In the genomic region with DNA sequence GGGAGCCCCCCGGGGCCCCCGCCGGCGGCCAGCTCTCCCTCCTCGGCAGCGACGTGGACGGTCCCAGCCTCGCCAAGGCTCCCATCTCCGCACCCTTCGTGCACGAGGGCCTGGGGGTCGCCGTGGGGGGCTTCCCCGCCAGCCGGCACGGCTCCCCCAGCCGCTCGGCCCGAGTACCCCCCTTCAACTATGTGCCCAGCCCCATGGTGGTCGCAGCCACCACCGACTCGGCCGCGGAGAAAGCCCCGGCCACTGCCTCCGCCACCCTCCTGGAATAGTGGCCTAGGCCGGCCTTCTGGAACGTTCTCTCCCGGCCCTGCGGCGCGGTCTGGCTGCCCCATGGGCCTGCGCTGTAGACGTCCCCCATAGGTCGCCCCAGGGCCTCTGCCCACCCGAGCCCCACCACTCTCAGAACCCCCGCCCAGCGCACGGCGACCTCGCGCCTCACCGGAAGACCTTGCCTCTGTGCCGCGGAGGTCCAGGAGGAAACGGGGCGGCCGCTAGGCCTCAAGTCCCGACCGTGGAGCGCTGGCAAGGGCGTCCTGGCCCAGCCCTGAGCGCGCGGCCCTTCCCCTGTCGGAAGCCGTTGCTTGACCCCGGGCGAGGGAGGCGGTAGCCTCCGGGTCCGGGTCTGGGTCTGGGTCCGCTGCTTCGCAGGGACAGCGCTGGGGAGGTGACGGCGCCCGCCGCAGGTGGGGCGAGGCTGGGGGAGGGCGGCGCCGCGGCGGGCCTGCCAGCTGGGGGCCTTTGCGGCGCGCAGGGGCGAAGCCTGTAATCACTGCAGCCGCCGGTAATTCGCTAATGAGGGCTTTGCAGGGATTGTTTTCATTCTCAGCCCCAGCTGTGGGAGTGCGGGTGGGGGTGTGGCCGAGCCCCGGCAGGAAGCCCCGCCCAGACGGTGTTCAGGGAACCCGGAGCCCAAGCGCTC, we compare ENCODE assay signal across 9 cellular contexts. TPM values are rescaled to one million over a fixed set of nuclear protein-coding genes. Genes with fewer than 3 reads are reported as not detected.
DNase-seq lines count a peak whose midpoint lies in the region; ATAC-seq, FAIRE-seq and TF ChIP-seq lines count a peak whose summit lies in the region.
"Had no signal": no experiment of that assay in that cellular context is flagged by ENCODE, and none has a peak within 500 bp of the region (broad histone marks: within the 10 kb centered on the region; RNA-seq: fewer than 3 reads in every experiment).

No MANE protein-coding gene starts in this region.

- peak overlapping the region in 1 of 8 donors; percentile 60 for H3K27ac Mint-ChIP-seq in CD8-positive, alpha-beta memory T cell
- H3K27ac Mint-ChIP-seq in activated CD4-positive, alpha-beta memory T cell treated with anti-CD3 and anti-CD28 coated beads, Interleukin-2, amount 10 ng/mL, durations not matched to agents 7 days and 5 days = no peak overlapping the region

- peaks cover 30% of the 10 kb centered on the region for H3K4me1 ChIP-seq in CD8-positive, alpha-beta memory T cell (ENCODE audit: insufficient read depth, low read length)
- H3K4me1 ChIP-seq in endothelial cell of umbilical vein (ENCODE audit: control insufficient read depth, extremely low read depth, insufficient read depth, low read length) (peaks cover 5% of the 10 kb centered on the region), neutrophil (ENCODE audit: control insufficient read depth in 1 of 2, insufficient read depth in 1 of 2, low read depth in 1 of 2, low read length in 1 of 2) (peaks cover 19 to 45% of the 10 kb centered on the region in 2 experiments), thoracic aorta (ENCODE audit: control insufficient read depth in 1 of 2, low read depth in 2 of 2) (peaks cover 44 to 57% of the 10 kb centered on the region in 2 donors)

- POLR2A ChIA-PET in CD8-positive, alpha-beta memory T cell (lab: Charles Lee) = interaction anchor here (0.6 to 1.8 kb wide), 4 partner anchors 9 to 378 kb away, joined by 3 to 5 read pairs (median 4); partner anchors contain the start of genes C19orf25 and REEP6
- POLR2A ChIA-PET in activated CD4-positive, alpha-beta memory T cell treated with anti-CD3 and anti-CD28 coated beads, Interleukin-2, amount 10 ng/mL, durations not matched to agents 7 days and 5 days (lab: Charles Lee) = interaction anchor here (1.1 to 1.6 kb wide), 4 partner anchors 8 to 367 kb away, joined by 3 to 6 read pairs (median 3); partner anchors contain the start of gene C19orf25
- POLR2A ChIA-PET in endothelial cell of umbilical vein (lab: Charles Lee) = no interaction called here

- no peak overlapping the region for H3K9ac ChIP-seq in endothelial cell of umbilical vein (replicated peaks; ENCODE audit: extremely low read depth, insufficient read depth, low read length)

- H4K20me1 ChIP-seq in endothelial cell of umbilical vein (replicated peaks; ENCODE audit: control insufficient read depth, extremely low read depth, insufficient read depth, low read length) = no peaks in the 10 kb centered on the region

- peaks cover 0 to 2% of the 10 kb centered on the region in 2 donors for H3K27me3 Mint-ChIP-seq in CD8-positive, alpha-beta memory T cell
- peaks cover 11% of the 10 kb centered on the region for H3K27me3 Mint-ChIP-seq in activated CD4-positive, alpha-beta memory T cell treated with anti-CD3 and anti-CD28 coated beads, Interleukin-2, amount 10 ng/mL, durations not matched to agents 7 days and 5 days

- peaks cover 22% of the 10 kb centered on the region for H3K27me3 ChIP-seq in CD8-positive, alpha-beta memory T cell (ENCODE audit: insufficient read depth, low read length, poor library complexity, severe bottlenecking)
- H3K27me3 ChIP-seq in endothelial cell of umbilical vein (ENCODE audit: control insufficient read depth in 2 of 2, insufficient read depth in 2 of 2, low read length in 2 of 2) (peaks cover 42 to 80% of the 10 kb centered on the region in 2 experiments), neutrophil (peaks cover 89% of the 10 kb centered on the region), thoracic aorta (replicated peaks; ENCODE audit: insufficient read depth) (peaks cover 35% of the 10 kb centered on the region)

- CTCF ChIA-PET in CD8-positive, alpha-beta memory T cell (lab: Charles Lee) = interaction anchor here (1.3 kb wide), 1 partner anchor 22 kb away, joined by 3 read pairs; no protein-coding TSS in a partner anchor
- CTCF ChIA-PET in activated CD4-positive, alpha-beta memory T cell treated with anti-CD3 and anti-CD28 coated beads, Interleukin-2, amount 10 ng/mL, durations not matched to agents 7 days and 5 days (lab: Charles Lee) = interaction anchor here (1.3 to 2.5 kb wide), 3 partner anchors 15 to 28 kb away, joined by 3 to 10 read pairs (median 4); no protein-coding TSS in a partner anchor
- CTCF ChIA-PET in endothelial cell of umbilical vein (lab: Charles Lee) = interaction anchor here (3.6 kb wide), 1 partner anchor 25 kb away, joined by 11 read pairs; no protein-coding TSS in a partner anchor

- TF ChIP-seq CTCF in endothelial cell of umbilical vein (IDR thresholded peaks at IDR 0.05; ENCODE audit: extremely low read depth in 1 of 2, insufficient read depth in 1 of 2, low read depth in 1 of 2, low read length in 2 of 2) (no peak), neutrophil (IDR thresholded peaks at IDR 0.05) (no peak), thoracic aorta (IDR thresholded peaks at IDR 0.05) (no peak)

- no peak for FAIRE-seq in endothelial cell of umbilical vein (lab: Jason Lieb, UNC)

- dilution Hi-C loops in endothelial cell of umbilical vein (cut with MboI; ENCODE audit: extremely low pct_ligation_motif_present, low sequenced_read_pairs) = no loop called here

- H3K36me3 Mint-ChIP-seq in CD8-positive, alpha-beta memory T cell = peaks cover 0 to 3% (median 0%) of the 10 kb centered on the region in 3 donors
- peaks cover 2% of the 10 kb centered on the region for H3K36me3 Mint-ChIP-seq in activated CD4-positive, alpha-beta memory T cell treated with anti-CD3 and anti-CD28 coated beads, Interleukin-2, amount 10 ng/mL, durations not matched to agents 7 days and 5 days (ENCODE audit: low read depth)

- H3K27ac ChIP-seq in CD8-positive, alpha-beta memory T cell (ENCODE audit: low read depth, low read length) = no peak overlapping the region
- H3K27ac ChIP-seq in endothelial cell of umbilical vein (ENCODE audit: insufficient read depth, low read depth, low read length) = no peak overlapping the region
- no peak overlapping the region for H3K27ac ChIP-seq in neutrophil
- H3K27ac ChIP-seq in thoracic aorta = no peak overlapping the region

- no peak for TF ChIP-seq POLR2A in endothelial cell of umbilical vein (IDR thresholded peaks at IDR 0.05; ENCODE audit: low read depth, low read length)

- no peaks in the 10 kb centered on the region for H3K9me1 ChIP-seq in endothelial cell of umbilical vein (replicated peaks; ENCODE audit: control insufficient read depth, extremely low read depth, insufficient read depth, low read length)

- DNase-seq in CD8-positive, alpha-beta memory T cell = peak; percentile 52 to 79 (median 53)
- peak; percentile 79 for DNase-seq in NCI-H146 (lab: John Stamatoyannopoulos, UW)
- DNase-seq in activated CD4-positive, alpha-beta memory T cell treated with anti-CD3 and anti-CD28 coated beads, Interleukin-2, amount 10 ng/mL, durations not matched to agents 7 days and 5 days = peak; percentile 80
- no peak for DNase-seq in endothelial cell of umbilical vein (ENCODE audit: low read depth, low spot score)
- no peak for DNase-seq in thoracic aorta (ENCODE audit: low spot score)
- no peak for DNase-seq in cerebellum (ENCODE audit: low spot score)
- no peak for DNase-seq in NCI-H510A treated with DMSO at 0.1 percent for 48 hours (lab: John Stamatoyannopoulos, UW)

- no peaks in the 10 kb centered on the region for H3K9me3 Mint-ChIP-seq in CD8-positive, alpha-beta memory T cell
- H3K9me3 Mint-ChIP-seq in activated CD4-positive, alpha-beta memory T cell treated with anti-CD3 and anti-CD28 coated beads, Interleukin-2, amount 10 ng/mL, durations not matched to agents 7 days and 5 days = no peaks in the 10 kb centered on the region

- peak overlapping the region; percentile 61 for H3K4me3 ChIP-seq in CD8-positive, alpha-beta memory T cell (ENCODE audit: low read length)
- H3K4me3 ChIP-seq in endothelial cell of umbilical vein (replicated peaks in 1 of 3; ENCODE audit: insufficient read depth in 1 of 3, low read depth in 1 of 3, low read length in 3 of 3) (no peak overlapping the region), neutrophil (ENCODE audit: low read depth in 1 of 2, low read length in 1 of 2) (peak overlapping the region; percentile 25 to 44), thoracic aorta (peak overlapping the region; percentile 70)
- H3K4me3 ChIP-seq: lung had no signal

- ATAC-seq in thoracic aorta (ENCODE audit: insufficient number of reproducible peaks, low FRiP score, low read depth) = no peak

- no peaks in the 10 kb centered on the region for H3K36me3 ChIP-seq in CD8-positive, alpha-beta memory T cell (ENCODE audit: insufficient read depth, low read length)
- H3K36me3 ChIP-seq in endothelial cell of umbilical vein (ENCODE audit: control insufficient read depth in 2 of 2, extremely low read depth in 1 of 2, insufficient read depth in 2 of 2, low read length in 2 of 2) = no peaks in the 10 kb centered on the region
- peaks cover 11% of the 10 kb centered on the region for H3K36me3 ChIP-seq in neutrophil
- H3K36me3 ChIP-seq in thoracic aorta = no peaks in the 10 kb centered on the region

- intact Hi-C loops in endothelial cell of umbilical vein (cut with micrococcal nuclease) = loop anchor here (2.0 kb wide), 1 partner anchor 21 kb away; the partner anchor contains the start of genes PCSK4 and REEP6

- no peaks in the 10 kb centered on the region for H3K9me3 ChIP-seq in CD8-positive, alpha-beta memory T cell (ENCODE audit: low read length)
- H3K9me3 ChIP-seq in endothelial cell of umbilical vein (replicated peaks; ENCODE audit: control insufficient read depth, insufficient read depth, low read length) (no peaks in the 10 kb centered on the region), neutrophil (no peaks in the 10 kb centered on the region), thoracic aorta (no peaks in the 10 kb centered on the region)

- H3K4me1 Mint-ChIP-seq in CD8-positive, alpha-beta memory T cell = peaks cover 5 to 25% (median 9%) of the 10 kb centered on the region in 3 donors
- H3K4me1 Mint-ChIP-seq in activated CD4-positive, alpha-beta memory T cell treated with anti-CD3 and anti-CD28 coated beads, Interleukin-2, amount 10 ng/mL, durations not matched to agents 7 days and 5 days = peaks cover 13% of the 10 kb centered on the region

- no peak overlapping the region for H3K4me2 ChIP-seq in endothelial cell of umbilical vein (ENCODE audit: insufficient read depth, low read length)

- peak overlapping the region; percentile 57 to 87 (median 73) for H3K4me3 Mint-ChIP-seq in CD8-positive, alpha-beta memory T cell
- H3K4me3 Mint-ChIP-seq in activated CD4-positive, alpha-beta memory T cell treated with anti-CD3 and anti-CD28 coated beads, Interleukin-2, amount 10 ng/mL, durations not matched to agents 7 days and 5 days = peak overlapping the region; percentile 55

- no peak overlapping the region for H2AFZ ChIP-seq in endothelial cell of umbilical vein (ENCODE audit: low read depth, low read length)

- no TSS peak for BruUV-seq in endothelial cell of umbilical vein (replicated peaks; lab: Mats Ljungman, UMichigan)

- no peaks in the 10 kb centered on the region for H3K79me2 ChIP-seq in endothelial cell of umbilical vein (ENCODE audit: control insufficient read depth, insufficient read depth, low read length)

RNA-seq across cellular contexts. Expression of gene C19orf25, which starts 8.8 kb away (rescaled TPM):
- total RNA-seq in CD8-positive, alpha-beta memory T cell = 10 to 100 TPM; 36.9 to 41.4 TPM
- 56.7 TPM for polyA plus RNA-seq in CD8-positive, alpha-beta memory T cell
- total RNA-seq in activated CD4-positive, alpha-beta memory T cell treated with anti-CD3 and anti-CD28 coated beads, Interleukin-2, amount 10 ng/mL, durations not matched to agents 7 days and 5 days = 10 to 100 TPM; 38.4 to 38.5 TPM
- total RNA-seq in endothelial cell of umbilical vein (28.0 and 29.0 TPM in 2 replicates), thoracic aorta (10 to 100 TPM; 28.6 to 54.6 TPM), cerebellum (15.3 TPM)
- polyA plus RNA-seq in endothelial cell of umbilical vein = 34.6 and 40.3 TPM in 2 replicates
- 21.2 and 27.3 TPM in 2 replicates for polyA plus RNA-seq in endothelial cell of umbilical vein (2011; cell fraction: cytosol; rRNA removed)
- polyA plus RNA-seq in endothelial cell of umbilical vein (2011; cell fraction: nucleus; rRNA removed) = 20.9 TPM in 2 replicates
- polyA plus RNA-seq in endothelial cell of umbilical vein (2012) = 10.8 and 16.6 TPM in 2 replicates
- 7.0 and 9.5 TPM in 2 replicates for polyA minus RNA-seq in endothelial cell of umbilical vein
- polyA minus RNA-seq in endothelial cell of umbilical vein (2011; cell fraction: cytosol; rRNA and poly(A)+ RNA removed) = 19.0 TPM
- polyA minus RNA-seq in endothelial cell of umbilical vein (2011; cell fraction: nucleus; rRNA and poly(A)+ RNA removed) = 9.1 and 11.3 TPM in 2 replicates

RNA-seq across cellular contexts. Expression of gene PCSK4, which starts 19.9 kb away (rescaled TPM):
- total RNA-seq in CD8-positive, alpha-beta memory T cell = 1 to 10 TPM; 1.0 to 1.3 TPM
- polyA plus RNA-seq in CD8-positive, alpha-beta memory T cell = 1.0 TPM
- 1 to 10 TPM; 2.5 to 3.6 TPM for total RNA-seq in activated CD4-positive, alpha-beta memory T cell treated with anti-CD3 and anti-CD28 coated beads, Interleukin-2, amount 10 ng/mL, durations not matched to agents 7 days and 5 days
- total RNA-seq in endothelial cell of umbilical vein (0.92 and 1.2 TPM in 2 replicates), thoracic aorta (under 1 TPM; 0.56 to 0.68 TPM), cerebellum (3.6 TPM)
- polyA plus RNA-seq in endothelial cell of umbilical vein = 1.7 TPM in 2 replicates
- 0.41 and 0.48 TPM in 2 replicates for polyA plus RNA-seq in endothelial cell of umbilical vein (2011; cell fraction: cytosol; rRNA removed)
- polyA plus RNA-seq in endothelial cell of umbilical vein (2011; cell fraction: nucleus; rRNA removed) = 5.9 and 7.2 TPM in 2 replicates
- 0.96 and 2.2 TPM in 2 replicates for polyA plus RNA-seq in endothelial cell of umbilical vein (2012)
- polyA minus RNA-seq in endothelial cell of umbilical vein = 1.2 and 1.4 TPM in 2 replicates
- polyA minus RNA-seq in endothelial cell of umbilical vein (2011; cell fraction: cytosol; rRNA and poly(A)+ RNA removed) = 0.61 TPM
- 0.38 and 1.1 TPM in 2 replicates for polyA minus RNA-seq in endothelial cell of umbilical vein (2011; cell fraction: nucleus; rRNA and poly(A)+ RNA removed)

RNA-seq across cellular contexts. Expression of gene APC2, which starts 20.3 kb away (rescaled TPM):
- total RNA-seq in CD8-positive, alpha-beta memory T cell = under 1 TPM; 0.09 to 0.11 TPM
- polyA plus RNA-seq in CD8-positive, alpha-beta memory T cell = not detected
- under 1 TPM in 1 of 2 experiments, not detected in 1; 0.03 TPM for total RNA-seq in activated CD4-positive, alpha-beta memory T cell treated with anti-CD3 and anti-CD28 coated beads, Interleukin-2, amount 10 ng/mL, durations not matched to agents 7 days and 5 days
- total RNA-seq in endothelial cell of umbilical vein (0.04 and 0.23 TPM in 2 replicates), thoracic aorta (under 1 TPM; 0.41 to 0.78 TPM), cerebellum (137 TPM)
- polyA plus RNA-seq in endothelial cell of umbilical vein = 0.01 and 0.05 TPM in 2 replicates
- 0.01 and 0.03 TPM in 2 replicates for polyA plus RNA-seq in endothelial cell of umbilical vein (2011; cell fraction: cytosol; rRNA removed)
- polyA plus RNA-seq in endothelial cell of umbilical vein (2011; cell fraction: nucleus; rRNA removed) = 0.10 and 0.12 TPM in 2 replicates
- polyA plus RNA-seq in endothelial cell of umbilical vein (2012) = 0.15 and 0.19 TPM in 2 replicates
- polyA minus RNA-seq in endothelial cell of umbilical vein = 0.04 TPM in 1 of 2 replicates, not detected in the other
- polyA minus RNA-seq in endothelial cell of umbilical vein (2011; cell fraction: cytosol; rRNA and poly(A)+ RNA removed) = 0.41 TPM
- polyA minus RNA-seq in endothelial cell of umbilical vein (2011; cell fraction: nucleus; rRNA and poly(A)+ RNA removed) = 0.19 and 0.24 TPM in 2 replicates

RNA-seq across cellular contexts. Expression of gene REEP6, which starts 20.8 kb away (rescaled TPM):
- 1 to 10 TPM; 1.8 to 2.0 TPM for total RNA-seq in CD8-positive, alpha-beta memory T cell
- polyA plus RNA-seq in CD8-positive, alpha-beta memory T cell = 4.5 TPM
- 1 to 10 TPM; 1.1 to 1.6 TPM for total RNA-seq in activated CD4-positive, alpha-beta memory T cell treated with anti-CD3 and anti-CD28 coated beads, Interleukin-2, amount 10 ng/mL, durations not matched to agents 7 days and 5 days
- total RNA-seq in endothelial cell of umbilical vein (1.5 and 1.8 TPM in 2 replicates), thoracic aorta (1 to 10 TPM in 1 of 2 donors, under 1 TPM in 1; 0.35 to 1.6 TPM), cerebellum (2.6 TPM)
- 1.3 and 1.5 TPM in 2 replicates for polyA plus RNA-seq in endothelial cell of umbilical vein
- 0.56 TPM in 2 replicates for polyA plus RNA-seq in endothelial cell of umbilical vein (2011; cell fraction: cytosol; rRNA removed)
- 0.21 and 0.56 TPM in 2 replicates for polyA plus RNA-seq in endothelial cell of umbilical vein (2011; cell fraction: nucleus; rRNA removed)
- polyA plus RNA-seq in endothelial cell of umbilical vein (2012) = 2.0 and 3.6 TPM in 2 replicates
- polyA minus RNA-seq in endothelial cell of umbilical vein = 0.49 and 1.5 TPM in 2 replicates
- polyA minus RNA-seq in endothelial cell of umbilical vein (2011; cell fraction: cytosol; rRNA and poly(A)+ RNA removed) = 5.2 TPM
- not detected in 2 replicates for polyA minus RNA-seq in endothelial cell of umbilical vein (2011; cell fraction: nucleus; rRNA and poly(A)+ RNA removed)

RNA-seq across cellular contexts. Expression of gene RPS15, which starts 32.0 kb away (rescaled TPM):
- 1,000 to 10,000 TPM; 1,485 to 1,540 TPM for total RNA-seq in CD8-positive, alpha-beta memory T cell
- polyA plus RNA-seq in CD8-positive, alpha-beta memory T cell = 2,756 TPM
- 1,000 to 10,000 TPM; 1,378 to 1,409 TPM for total RNA-seq in activated CD4-positive, alpha-beta memory T cell treated with anti-CD3 and anti-CD28 coated beads, Interleukin-2, amount 10 ng/mL, durations not matched to agents 7 days and 5 days
- total RNA-seq in endothelial cell of umbilical vein (1,260 and 1,287 TPM in 2 replicates), thoracic aorta (1,000 to 10,000 TPM; 1,512 to 2,119 TPM), cerebellum (280 TPM)
- polyA plus RNA-seq in endothelial cell of umbilical vein = 2,646 and 3,270 TPM in 2 replicates
- 2,566 and 2,596 TPM in 2 replicates for polyA plus RNA-seq in endothelial cell of umbilical vein (2011; cell fraction: cytosol; rRNA removed)
- polyA plus RNA-seq in endothelial cell of umbilical vein (2011; cell fraction: nucleus; rRNA removed) = 642 and 652 TPM in 2 replicates
- 1,687 and 2,164 TPM in 2 replicates for polyA plus RNA-seq in endothelial cell of umbilical vein (2012)
- polyA minus RNA-seq in endothelial cell of umbilical vein = 334 and 411 TPM in 2 replicates
- 1,670 TPM for polyA minus RNA-seq in endothelial cell of umbilical vein (2011; cell fraction: cytosol; rRNA and poly(A)+ RNA removed)
- polyA minus RNA-seq in endothelial cell of umbilical vein (2011; cell fraction: nucleus; rRNA and poly(A)+ RNA removed) = 86.6 and 136 TPM in 2 replicates

Comparison
In these comparisons a context has a peak if more than half of its experiments do, and no peak if none do; other contexts are left out.
1. DNase-seq: peak in CD8-positive, alpha-beta memory T cell (5 of 5), NCI-H146 (single experiment) and activated CD4-positive, alpha-beta memory T cell treated with anti-CD3 and anti-CD28 coated beads, Interleukin-2, amount 10 ng/mL, durations not matched to agents 7 days and 5 days (single experiment); none in endothelial cell of umbilical vein (single experiment), thoracic aorta (single experiment), cerebellum (single experiment) and NCI-H510A treated with DMSO at 0.1 percent for 48 hours (single experiment).
2. H3K4me3 ChIP-seq: peak in CD8-positive, alpha-beta memory T cell (single experiment), neutrophil (2 of 2) and thoracic aorta (single experiment); none in endothelial cell of umbilical vein (0 of 3).
3. RNA of gene APC2, which starts 20.3 kb away (total RNA-seq): 137 TPM in cerebellum (single experiment); 0.41 to 0.78 TPM in thoracic aorta, 0.09 to 0.11 TPM in CD8-positive, alpha-beta memory T cell, 0.04 to 0.23 TPM in endothelial cell of umbilical vein and 0.03 TPM in activated CD4-positive, alpha-beta memory T cell treated with anti-CD3 and anti-CD28 coated beads, Interleukin-2, amount 10 ng/mL, durations not matched to agents 7 days and 5 days; every median in the first group is over 10 times any median in the second.